Comparison of ENCODE assay signal across 10 cellular contexts in genomic region chr15:75703440-75704262, GRCh38. TPM values are rescaled to one million over a fixed set of nuclear protein-coding genes. Genes with fewer than 3 reads are reported as not detected.
DNase-seq lines count a peak whose midpoint lies in the region; ATAC-seq and TF ChIP-seq lines count a peak whose summit lies in the region.
"Not testable (repeated sequence)": the region's sequence is repeated elsewhere in the genome, so short reads cannot be mapped to it uniquely, and the experiment has no call there.
"Had no signal": no experiment of that assay in that cellular context is flagged by ENCODE, and none has a peak within 500 bp of the region (broad histone marks: within the 10 kb centered on the region; RNA-seq: fewer than 3 reads in every experiment).

No MANE protein-coding gene starts in this region.

- H4K5ac ChIP-seq in IMR-90 (ENCODE audit: low read depth, low read length): not testable (repeated sequence)

- not testable (repeated sequence) for TF ChIP-seq CTCF in IMR-90 (conservative IDR thresholded peaks at IDR 0.05; ENCODE audit: low read depth, low read length); RWPE2 (IDR thresholded peaks at IDR 0.05; ENCODE audit: poor library complexity, severe bottlenecking); ascending aorta (IDR thresholded peaks at IDR 0.05); fibroblast of lung (conservative IDR thresholded peaks at IDR 0.05 in 1 of 2, IDR thresholded peaks at IDR 0.05 in 1 of 2; ENCODE audit: low read depth in 1 of 2, low read length in 2 of 2); left lung (IDR thresholded peaks at IDR 0.05); sigmoid colon (IDR thresholded peaks at IDR 0.05)

- peak overlapping the region; percentile 64 for H2BK120ac ChIP-seq in IMR-90 (ENCODE audit: low read depth, low read length)

- not testable (repeated sequence) for DNase-seq in IMR-90; RWPE2 (ENCODE audit: low spot score); ascending aorta (ENCODE audit: low spot score in 2 of 2); fibroblast of lung (ENCODE audit: low read depth in 2 of 2); left lung; sigmoid colon

- H2BK20ac ChIP-seq in IMR-90 (ENCODE audit: low read depth, low read length): 0 out of 2 replicates have a peak overlapping the region, but pooled peaks have one; percentile 35

- peak overlapping the region; percentile 43; the same call in 1 of the 2 replicates for H3K4ac ChIP-seq in IMR-90 (ENCODE audit: low read depth, low read length)

- ATAC-seq in IMR-90 (ENCODE audit: low read depth) (peak; percentile 63), RWPE2 (ENCODE audit: low read depth) (peak; percentile 84), left lung (peak; percentile 32)

- H2AFZ ChIP-seq in IMR-90 (replicated peaks; ENCODE audit: low read length, poor library complexity); fibroblast of lung (ENCODE audit: low read length): not testable (repeated sequence)

- H2AK9ac ChIP-seq in IMR-90 (replicated peaks; ENCODE audit: low read depth, low read length, poor library complexity): peak overlapping the region; percentile 84

- H4K20me1 ChIP-seq in IMR-90 (ENCODE audit: insufficient read depth, low read length); fibroblast of lung (ENCODE audit: control insufficient read depth, extremely low read depth, insufficient read depth, low read length): not testable (repeated sequence)

- POLR2A ChIA-PET in IMR-90 (lab: Charles Lee; ENCODE audit: unreplicated experiment): not testable (repeated sequence)

- TF ChIP-seq RAD21 in IMR-90 (IDR thresholded peaks at IDR 0.05; ENCODE audit: low read length): not testable (repeated sequence)

- dilution Hi-C loops in IMR-90 (cut with HindIII; ENCODE audit: low sequenced_read_pairs, unreplicated experiment): not testable (repeated sequence)

- H2BK5ac ChIP-seq in IMR-90 (ENCODE audit: low read depth, low read length, poor library complexity, severe bottlenecking): peak overlapping the region; percentile 50

- BruUV-seq in IMR-90 (replicated peaks; lab: Mats Ljungman, UMichigan): not testable (repeated sequence)

- H3K9me3 ChIP-seq in IMR-90 (ENCODE audit: control insufficient read depth, insufficient read depth, low read length); RWPE2 (ENCODE audit: severe bottlenecking); ascending aorta; fibroblast of lung (ENCODE audit: control insufficient read depth, insufficient read depth, low read depth, low read length); left lung; sigmoid colon; subcutaneous abdominal adipose tissue (ENCODE audit: control insufficient read depth in 5 of 5, low read length in 5 of 5): not testable (repeated sequence)

- not testable (repeated sequence) for H3K56ac ChIP-seq in IMR-90 (ENCODE audit: extremely low read depth, insufficient read depth, low read length)

- H3K9ac ChIP-seq in IMR-90 (ENCODE audit: low read depth, low read length); fibroblast of lung (ENCODE audit: insufficient read depth, low read length): not testable (repeated sequence)
- H3K9ac ChIP-seq in subcutaneous abdominal adipose tissue (ENCODE audit: low read length in 5 of 5): peak overlapping the region in 2 of 5 donors; percentile 21 to 72

- not testable (repeated sequence) for TF ChIP-seq POLR2A in IMR-90 (IDR thresholded peaks at IDR 0.05; ENCODE audit: low read depth, low read length); sigmoid colon (IDR thresholded peaks at IDR 0.05)

- not testable (repeated sequence) for H3K36me3 ChIP-seq in IMR-90 (ENCODE audit: control insufficient read depth, insufficient read depth, low read length); RWPE2 (ENCODE audit: low read depth); fibroblast of lung (ENCODE audit: control insufficient read depth, insufficient read depth, low read length); left lung; sigmoid colon; subcutaneous abdominal adipose tissue (ENCODE audit: control insufficient read depth in 5 of 5, insufficient read depth in 5 of 5, low read length in 5 of 5)
- peaks cover 9 to 18% of the 10 kb centered on the region in 2 donors for H3K36me3 ChIP-seq in ascending aorta

- CTCF ChIA-PET in IMR-90 (lab: Yijun Ruan, JAX): not testable (repeated sequence)

- H2AK5ac ChIP-seq in IMR-90 (ENCODE audit: low read depth, low read length): peak overlapping the region; percentile 64; the same call in 1 of the 2 replicates

- not testable (repeated sequence) for H3K4me2 ChIP-seq in IMR-90 (ENCODE audit: low read depth, low read length); fibroblast of lung (ENCODE audit: extremely low read depth, insufficient read depth, low read length)

- intact Hi-C loops in IMR-90 (cut with micrococcal nuclease); ascending aorta (cut with DNase I); left lung (cut with DNase I); sigmoid colon (cut with DNase I): not testable (repeated sequence)

- H3K9me1 ChIP-seq in IMR-90 (ENCODE audit: insufficient read depth, low read length): not testable (repeated sequence)

- not testable (repeated sequence) for TF ChIP-seq EP300 in sigmoid colon (IDR thresholded peaks at IDR 0.05)

- in situ Hi-C loops in IMR-90 (cut with MboI; ENCODE audit: low sequenced_read_pairs): not testable (repeated sequence)

- peak overlapping the region; percentile 52 for H4K91ac ChIP-seq in IMR-90 (ENCODE audit: insufficient read depth, low read depth, low read length)

- WGBS in IMR-90 (ENCODE audit: extremely low coverage in 2 of 2, insufficient read length in 1 of 2), 2 experiments: no CpG with 5 or more reads among the region's 18 CpGs
- WGBS in sigmoid colon, 2 donors: 78 to 91% methylated on average over 8 to 14 of the region's 18 CpGs

- H3K4me1 ChIP-seq in IMR-90 (ENCODE audit: control insufficient read depth, insufficient read depth, low read length) (peaks cover 17% of the 10 kb centered on the region), RWPE2 (ENCODE audit: insufficient read depth, poor library complexity, severe bottlenecking) (peaks cover 17% of the 10 kb centered on the region), ascending aorta (peaks cover 58 to 79% of the 10 kb centered on the region in 2 donors), fibroblast of lung (ENCODE audit: control insufficient read depth, extremely low read depth, insufficient read depth, low read length) (peaks cover 41% of the 10 kb centered on the region), left lung (peaks cover 2 to 22% of the 10 kb centered on the region in 2 donors), sigmoid colon (peaks cover 0 to 81% (median 79%) of the 10 kb centered on the region in 4 donors), subcutaneous abdominal adipose tissue (ENCODE audit: control insufficient read depth in 5 of 5, insufficient read depth in 5 of 5, low read length in 5 of 5) (peaks cover 11 to 77% (median 56%) of the 10 kb centered on the region in 5 donors)

- H4K8ac ChIP-seq in IMR-90 (ENCODE audit: low read depth in 2 of 2, low read length in 2 of 2): peak overlapping the region in 1 of 2 experiments; percentile 33; a peak in 1 of 4 replicates

- H3K4me3 ChIP-seq in IMR-90 (ENCODE audit: insufficient read depth, low read depth, low read length); RWPE2 (ENCODE audit: severe bottlenecking); fibroblast of lung (replicated peaks in 1 of 4; ENCODE audit: control extremely low read depth in 1 of 4, insufficient read depth in 1 of 4, low read depth in 3 of 4, low read length in 4 of 4); left lung; sigmoid colon; subcutaneous abdominal adipose tissue (ENCODE audit: low read depth in 1 of 5, low read length in 5 of 5): not testable (repeated sequence)
- peak overlapping the region in 1 of 2 donors; percentile 27 for H3K4me3 ChIP-seq in ascending aorta

- H2BK15ac ChIP-seq in IMR-90 (ENCODE audit: low read depth, low read length): not testable (repeated sequence)

- H3K14ac ChIP-seq in IMR-90 (replicated peaks; ENCODE audit: low read depth, low read length): not testable (repeated sequence)

- H3K79me2 ChIP-seq in fibroblast of lung (ENCODE audit: control insufficient read depth, insufficient read depth, low read length): peaks cover 30% of the 10 kb centered on the region

- H3K18ac ChIP-seq in IMR-90 (ENCODE audit: low read depth, low read length): not testable (repeated sequence)

- not testable (repeated sequence) for H3K27me3 ChIP-seq in IMR-90 (ENCODE audit: control insufficient read depth, insufficient read depth, low read length); RWPE2 (ENCODE audit: insufficient read depth, poor library complexity, severe bottlenecking); ascending aorta; fibroblast of lung (ENCODE audit: control insufficient read depth, insufficient read depth, low read length); left lung; sigmoid colon; subcutaneous abdominal adipose tissue (ENCODE audit: control insufficient read depth in 5 of 5, insufficient read depth in 4 of 5, low read length in 5 of 5)

- H3K27ac ChIP-seq in IMR-90 (ENCODE audit: insufficient read depth, low read length); left lung: not testable (repeated sequence)
- H3K27ac ChIP-seq in RWPE2 (ENCODE audit: poor library complexity, severe bottlenecking) (peak overlapping the region; percentile 55), ascending aorta (peak overlapping the region; percentile 92 to 94), fibroblast of lung (ENCODE audit: insufficient read depth, low read length) (peak overlapping the region; percentile 61), sigmoid colon (peak overlapping the region; percentile 85 to 96 (median 90)), subcutaneous abdominal adipose tissue (ENCODE audit: low read depth, low read length) (peak overlapping the region; percentile 74)

- not testable (repeated sequence) for H3K23ac ChIP-seq in IMR-90 (ENCODE audit: low read depth, low read length)

- H3K79me1 ChIP-seq in IMR-90 (ENCODE audit: low read depth in 1 of 2, low read length in 2 of 2): peaks cover 5 to 52% of the 10 kb centered on the region in 2 experiments

RNA-seq across cellular contexts. Expression of gene CSPG4, which starts 9.0 kb away (rescaled TPM):
- 12.4 and 14.7 TPM in 2 replicates for total RNA-seq in IMR-90 (2012; rRNA removed)
- polyA plus RNA-seq in IMR-90 (2012; rRNA removed): 28.4 and 35.6 TPM in 2 replicates
- polyA plus RNA-seq in IMR-90 (2012; cell fraction: cytosol; rRNA removed): 15.6 and 23.3 TPM in 2 replicates
- polyA plus RNA-seq in IMR-90 (2012; cell fraction: nucleus; rRNA removed; ENCODE audit: low replicate concordance): 24.1 and 69.4 TPM in 2 replicates
- 258 TPM for total RNA-seq in ascending aorta
- total RNA-seq in fibroblast of lung: 26.5 and 109 TPM in 2 replicates
- polyA plus RNA-seq in fibroblast of lung: 14.5 and 23.1 TPM in 2 replicates
- 47.8 and 91.2 TPM in 2 replicates for polyA plus RNA-seq in fibroblast of lung (2012)
- 130 and 217 TPM in 2 replicates for polyA minus RNA-seq in fibroblast of lung (ENCODE audit: low replicate concordance)
- total RNA-seq in left lung: 10 to 100 TPM; 22.5 to 24.7 TPM
- 100 to 1,000 TPM in 2 of 4 donors, 10 to 100 TPM in 2; 45.7 to 151 (median 93.9) TPM for total RNA-seq in sigmoid colon
- 1 to 10 TPM in 1 of 3 donors, under 1 TPM in 2; 0.23 to 8.4 (median 0.60) TPM for polyA plus RNA-seq in sigmoid colon
- total RNA-seq: activated CD4-positive, alpha-beta T cell treated with anti-CD3 and anti-CD28 coated beads, Interleukin-2, amount 10 ng/mL, durations not matched to agents 7 days and 5 days; CD4-positive, alpha-beta T cell had no signal
- polyA plus RNA-seq: neural cell had no signal

RNA-seq across cellular contexts. Expression of gene SNX33, which starts 55.9 kb away (rescaled TPM):
- total RNA-seq in IMR-90 (2012; rRNA removed) (11.9 and 12.7 TPM in 2 replicates), ascending aorta (53.5 TPM), fibroblast of lung (19.5 and 24.6 TPM in 2 replicates), left lung (10 to 100 TPM; 21.4 to 34.7 TPM), sigmoid colon (10 to 100 TPM; 20.1 to 32.7 (median 25.8) TPM)
- polyA plus RNA-seq in IMR-90 (2012; rRNA removed) (12.5 and 14.6 TPM in 2 replicates), fibroblast of lung (16.1 and 17.5 TPM in 2 replicates), sigmoid colon (10 to 100 TPM in 2 of 3 donors, 1 to 10 TPM in 1; 9.0 to 20.9 (median 12.7) TPM)
- 5.1 and 11.2 TPM in 2 replicates for polyA plus RNA-seq in IMR-90 (2012; cell fraction: cytosol; rRNA removed)
- polyA plus RNA-seq in IMR-90 (2012; cell fraction: nucleus; rRNA removed; ENCODE audit: low replicate concordance): 27.3 and 29.8 TPM in 2 replicates
- 20.9 and 26.8 TPM in 2 replicates for polyA plus RNA-seq in fibroblast of lung (2012)
- polyA minus RNA-seq in fibroblast of lung (ENCODE audit: low replicate concordance): 58.1 and 71.4 TPM in 2 replicates

Comparison
In these comparisons a context has a peak if more than half of its experiments do, and no peak if none do; other contexts are left out.
1. ATAC-seq: peak in every context shown above with its lines; median percentile 84 in RWPE2; 63 in IMR-90; 32 in left lung.